In the genomic region with DNA sequence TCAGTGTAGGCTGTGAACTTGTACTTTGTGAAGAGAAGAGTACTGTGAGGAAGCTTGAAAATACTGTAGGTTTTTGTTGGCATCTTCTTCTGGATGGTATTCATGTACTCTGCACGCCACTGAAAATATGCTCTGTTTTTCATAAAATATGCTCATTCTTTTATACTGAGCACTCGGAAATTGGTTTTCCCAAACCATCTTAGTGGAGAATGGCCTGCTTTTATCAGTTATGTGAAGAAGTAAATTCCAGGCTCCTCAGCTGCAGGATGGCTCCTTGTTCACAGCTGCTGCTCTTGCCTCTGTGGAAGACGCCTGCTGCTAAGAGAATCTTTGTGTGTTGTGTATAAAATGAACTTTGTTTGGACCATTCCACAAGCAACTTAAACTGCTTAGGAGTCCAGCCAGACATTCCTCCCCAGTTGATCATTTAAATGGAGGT, we compare ENCODE assay signal across 13 cellular contexts.
DNase-seq lines count a peak whose midpoint lies in the region; ATAC-seq and TF ChIP-seq lines count a peak whose summit lies in the region.
"Had no signal": no experiment of that assay in that cellular context is flagged by ENCODE, and none has a peak within 500 bp of the region (broad histone marks: within the 10 kb centered on the region; RNA-seq: fewer than 3 reads in every experiment).

No MANE protein-coding gene starts in this region.

- no peak for ATAC-seq in GM19351 (IDR thresholded peaks at IDR 0.05; ENCODE audit: unreplicated experiment)

- POLR2A ChIA-PET in HEK293T (lab: Yijun Ruan, JAX), result no interaction called here

- no peak overlapping the region for H3K4me3 ChIP-seq in choroid plexus epithelial cell (ENCODE audit: low read depth, low read length)
- H3K4me3 ChIP-seq in lower leg skin (ENCODE audit: low read depth, poor library complexity, severe bottlenecking), result no peak overlapping the region
- H3K4me3 ChIP-seq: ovary, testis had no signal

- no peak for TF ChIP-seq POLR2A in lower leg skin (IDR thresholded peaks at IDR 0.05)

- CTCF ChIA-PET in HEK293T (lab: Yijun Ruan, JAX), result no interaction called here

- WGBS in lower leg skin, 2 donors, result 73 to 74% methylated on average over 3 of the region's 3 CpGs

- TF ChIP-seq CTCF in choroid plexus epithelial cell (conservative IDR thresholded peaks at IDR 0.05; ENCODE audit: low read depth, low read length) (no peak), lower leg skin (IDR thresholded peaks at IDR 0.05) (no peak)

- DNase-seq in LHCN-M2 (ENCODE audit: low read depth) (peak; percentile 38), choroid plexus epithelial cell (ENCODE audit: low read depth) (peak; percentile 93), myocyte (ENCODE audit: low read depth) (peak; percentile 35), HEK293T (ENCODE audit: extremely low spot score) (no peak), DMS153 treated with DMSO at 0.1 percent for 48 hours (lab: John Stamatoyannopoulos, UW; ENCODE audit: unreplicated experiment) (no peak), lower leg skin (ENCODE audit: low spot score in 2 of 2) (no peak)
- DNase-seq: activated T-cell treated with anti-CD3 and anti-CD28 coated beads, Interleukin-2, amount 50 U/mL, for 4 hours; COR-L47; NCI-H1105; ovary; SHP77; testis had no signal

- intact Hi-C loops in lower leg skin (cut with DNase I; ENCODE audit: low total_unique reads), result no loop called here

TF ChIP-seq in HEK293T, 16 proteins besides CTCF, POLR2A, EP300 and RAD21:
- TF ChIP-seq TARDBP (IDR thresholded peaks at IDR 0.05) (no peak), FOXM1 (IDR thresholded peaks at IDR 0.05; ENCODE audit: borderline replicate concordance) (no peak), LEF1 (IDR thresholded peaks at IDR 0.05; ENCODE audit: borderline replicate concordance) (no peak), SP1 (IDR thresholded peaks at IDR 0.05) (no peak), CTBP1 (IDR thresholded peaks at IDR 0.05; ENCODE audit: borderline replicate concordance) (no peak), ZNF384 (IDR thresholded peaks at IDR 0.05) (no peak), HDGF (IDR thresholded peaks at IDR 0.05; ENCODE audit: borderline replicate concordance) (no peak), ARNT (IDR thresholded peaks at IDR 0.05) (no peak), SUZ12 (IDR thresholded peaks at IDR 0.05) (no peak), BHLHE40 (IDR thresholded peaks at IDR 0.05; ENCODE audit: borderline replicate concordance) (no peak), L3MBTL2 (conservative IDR thresholded peaks at IDR 0.05) (no peak), NFRKB (IDR thresholded peaks at IDR 0.05) (no peak), ELF4 (IDR thresholded peaks at IDR 0.05) (no peak), FOXA1 (IDR thresholded peaks at IDR 0.05) (no peak), FOXK2 (IDR thresholded peaks at IDR 0.05) (no peak)
- TF ChIP-seq, protein P1, sequence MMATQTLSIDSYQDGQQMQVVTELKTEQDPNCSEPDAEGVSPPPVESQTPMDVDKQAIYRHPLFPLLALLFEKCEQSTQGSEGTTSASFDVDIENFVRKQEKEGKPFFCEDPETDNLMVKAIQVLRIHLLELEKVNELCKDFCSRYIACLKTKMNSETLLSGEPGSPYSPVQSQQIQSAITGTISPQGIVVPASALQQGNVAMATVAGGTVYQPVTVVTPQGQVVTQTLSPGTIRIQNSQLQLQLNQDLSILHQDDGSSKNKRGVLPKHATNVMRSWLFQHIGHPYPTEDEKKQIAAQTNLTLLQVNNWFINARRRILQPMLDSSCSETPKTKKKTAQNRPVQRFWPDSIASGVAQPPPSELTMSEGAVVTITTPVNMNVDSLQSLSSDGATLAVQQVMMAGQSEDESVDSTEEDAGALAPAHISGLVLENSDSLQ (IDR thresholded peaks at IDR 0.05), result no peak

Comparison
In these comparisons a context has a peak if more than half of its experiments do, and no peak if none do; other contexts are left out.
1. DNase-seq: peak in LHCN-M2 (single experiment), choroid plexus epithelial cell (single experiment) and myocyte (single experiment); none in HEK293T (single experiment), DMS153 treated with DMSO at 0.1 percent for 48 hours (single experiment) and lower leg skin (0 of 2).